Comparison of ENCODE assay signal across 9 cellular contexts in the genomic region with DNA sequence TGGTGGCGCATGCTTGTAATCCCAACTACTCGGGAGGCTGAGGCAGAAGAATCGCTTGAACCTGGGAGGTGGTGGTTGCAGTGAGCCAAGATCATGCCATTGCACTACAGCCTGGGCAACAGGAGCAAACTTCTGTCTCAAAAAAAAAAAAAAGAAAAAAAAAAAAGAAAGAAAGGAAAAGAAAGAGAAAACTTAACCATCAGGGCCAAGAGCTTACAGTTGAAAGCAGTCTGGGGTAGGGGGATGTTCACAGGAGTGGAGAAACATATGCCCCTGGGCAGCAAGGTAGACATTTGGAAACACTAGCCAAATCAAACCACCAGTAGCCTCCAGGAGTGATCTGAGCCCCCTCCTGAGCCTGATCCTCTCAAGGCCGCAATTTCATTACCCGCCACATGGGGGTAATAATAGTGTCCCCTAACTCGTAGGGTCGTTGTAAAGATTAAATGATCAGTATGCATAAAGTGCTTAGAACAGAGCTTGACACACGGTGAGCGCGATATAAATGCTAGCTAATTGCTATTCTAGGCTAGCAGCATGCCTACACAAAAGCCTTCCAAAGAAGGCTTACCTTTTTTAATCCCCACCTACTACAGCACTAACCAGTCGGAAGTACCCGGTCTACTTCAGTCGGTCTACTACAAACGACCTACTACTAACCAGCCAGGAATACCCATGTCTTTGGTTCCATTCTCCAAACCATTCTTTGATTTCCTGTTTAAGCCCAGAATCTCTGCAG.
DNase-seq lines count a peak whose midpoint lies in the region; ATAC-seq and TF ChIP-seq lines count a peak whose summit lies in the region.
"Had no signal": no experiment of that assay in that cellular context is flagged by ENCODE, and none has a peak within 500 bp of the region (broad histone marks: within the 10 kb centered on the region; RNA-seq: fewer than 3 reads in every experiment).

No MANE protein-coding gene starts in this region.

- no peaks in the 10 kb centered on the region for H3K36me3 Mint-ChIP-seq in mesothelial cell of epicardium

- peaks cover 2% of the 10 kb centered on the region for H3K9me3 Mint-ChIP-seq in mesothelial cell of epicardium

- H3K27ac ChIP-seq in caudate nucleus (ENCODE audit: low read depth, low read length): peak overlapping the region; percentile 38
- H3K27ac ChIP-seq in effector memory CD4-positive, alpha-beta T cell (ENCODE audit: insufficient read depth, low read length, poor library complexity, severe bottlenecking): no peak overlapping the region

- no peak overlapping the region for H3K4me3 ChIP-seq in HFF-Myc (replicated peaks; ENCODE audit: low read depth, low read length)
- no peak overlapping the region for H3K4me3 ChIP-seq in effector memory CD4-positive, alpha-beta T cell (ENCODE audit: insufficient read depth, low read depth, low read length, poor library complexity, severe bottlenecking)

- H3K4me3 Mint-ChIP-seq in mesothelial cell of epicardium: no peak overlapping the region

- peaks cover 30% of the 10 kb centered on the region for H3K27me3 Mint-ChIP-seq in mesothelial cell of epicardium (ENCODE audit: low read depth)

- H3K27me3 ChIP-seq in effector memory CD4-positive, alpha-beta T cell (replicated peaks; ENCODE audit: control insufficient read depth, insufficient read depth, low read length, poor library complexity, severe bottlenecking): no peaks in the 10 kb centered on the region

- no peak for ATAC-seq in GM18502 (IDR thresholded peaks at IDR 0.05; ENCODE audit: poor library complexity, unreplicated experiment)

- H3K4me1 Mint-ChIP-seq in mesothelial cell of epicardium: peaks cover 20% of the 10 kb centered on the region

- no peaks in the 10 kb centered on the region for H3K36me3 ChIP-seq in effector memory CD4-positive, alpha-beta T cell (ENCODE audit: control insufficient read depth, insufficient read depth, low read length)

- no peak overlapping the region for H3K27ac Mint-ChIP-seq in mesothelial cell of epicardium

- DNase-seq in COLO668 (lab: John Stamatoyannopoulos, UW; ENCODE audit: unreplicated experiment): peak; percentile 3
- DNase-seq in HFF-Myc (ENCODE audit: extremely low read depth, low read depth): no peak
- DNase-seq in caudate nucleus (lab: John Stamatoyannopoulos, UW): peak in 3 of 61 donors; percentile 11 to 29 (median 13)
- no peak for DNase-seq in mesothelial cell of epicardium (ENCODE audit: low spot score in 2 of 2, unreplicated experiment in 2 of 2)
- DNase-seq in SHP77 (lab: John Stamatoyannopoulos, UW): no peak
- DNase-seq in AML-193 (lab: John Stamatoyannopoulos, UW): no peak
- no peak for DNase-seq in effector memory CD4-positive, alpha-beta T cell
- DNase-seq: hypothalamus had no signal

- H3K4me1 ChIP-seq in effector memory CD4-positive, alpha-beta T cell (ENCODE audit: control insufficient read depth, insufficient read depth, low read length, poor library complexity, severe bottlenecking): no peaks in the 10 kb centered on the region

- H3K9me3 ChIP-seq in effector memory CD4-positive, alpha-beta T cell (ENCODE audit: control insufficient read depth, low read length): no peaks in the 10 kb centered on the region

- TF ChIP-seq CTCF in HFF-Myc (IDR thresholded peaks at IDR 0.05; ENCODE audit: low read depth, low read length, missing control alignments) (peak; percentile 37), mesothelial cell of epicardium (IDR thresholded peaks at IDR 0.05; ENCODE audit: unreplicated experiment) (peak; percentile 43)
